Comparison of ENCODE assay signal across 1 cellular context in genomic region chr6:28522594-28523557, GRCh38.
TF ChIP-seq lines count a peak whose summit lies in the region.

No MANE protein-coding gene starts in this region.

TF ChIP-seq in HepG2, 621 proteins besides CTCF, POLR2A, EP300 and RAD21:
- no peak for TF ChIP-seq EHMT2 (IDR thresholded peaks at IDR 0.05; ENCODE audit: borderline replicate concordance, low read depth, low read length)
- no peak for TF ChIP-seq ZBTB42 (CRISPR knock-in tag; IDR thresholded peaks at IDR 0.05)
- TF ChIP-seq NFRKB (IDR thresholded peaks at IDR 0.05): no peak
- TF ChIP-seq FOXK1 (CRISPR knock-in tag; IDR thresholded peaks at IDR 0.05; ENCODE audit: borderline replicate concordance, low read depth): no peak
- TF ChIP-seq ZNF558 (CRISPR knock-in tag; IDR thresholded peaks at IDR 0.05; ENCODE audit: borderline replicate concordance): no peak
- no peak for TF ChIP-seq NFYC (CRISPR knock-in tag; IDR thresholded peaks at IDR 0.05)
- TF ChIP-seq ZNF143 (CRISPR knock-in tag; IDR thresholded peaks at IDR 0.05): no peak
- TF ChIP-seq ZNF362 (CRISPR knock-in tag; IDR thresholded peaks at IDR 0.05; ENCODE audit: borderline replicate concordance): no peak
- no peak for TF ChIP-seq ZNF101 (CRISPR knock-in tag; IDR thresholded peaks at IDR 0.05; ENCODE audit: borderline replicate concordance, low read depth)
- no peak for TF ChIP-seq TFDP1 (CRISPR knock-in tag; IDR thresholded peaks at IDR 0.05; ENCODE audit: borderline replicate concordance)
- no peak for TF ChIP-seq ZHX2 (IDR thresholded peaks at IDR 0.05; ENCODE audit: low read depth)
- no peak for TF ChIP-seq ZHX2 (CRISPR knock-in tag; IDR thresholded peaks at IDR 0.05; ENCODE audit: borderline replicate concordance)
- no peak for TF ChIP-seq ZNF280B (CRISPR knock-in tag; IDR thresholded peaks at IDR 0.05; ENCODE audit: borderline replicate concordance)
- TF ChIP-seq MLXIP (CRISPR knock-in tag; IDR thresholded peaks at IDR 0.05; ENCODE audit: borderline replicate concordance): no peak
- TF ChIP-seq GLMP (CRISPR knock-in tag; IDR thresholded peaks at IDR 0.05; ENCODE audit: borderline replicate concordance): no peak
- TF ChIP-seq ATF2 (CRISPR knock-in tag; IDR thresholded peaks at IDR 0.05): no peak
